12 cellular contexts compared by ENCODE assay signal in the genomic region with DNA sequence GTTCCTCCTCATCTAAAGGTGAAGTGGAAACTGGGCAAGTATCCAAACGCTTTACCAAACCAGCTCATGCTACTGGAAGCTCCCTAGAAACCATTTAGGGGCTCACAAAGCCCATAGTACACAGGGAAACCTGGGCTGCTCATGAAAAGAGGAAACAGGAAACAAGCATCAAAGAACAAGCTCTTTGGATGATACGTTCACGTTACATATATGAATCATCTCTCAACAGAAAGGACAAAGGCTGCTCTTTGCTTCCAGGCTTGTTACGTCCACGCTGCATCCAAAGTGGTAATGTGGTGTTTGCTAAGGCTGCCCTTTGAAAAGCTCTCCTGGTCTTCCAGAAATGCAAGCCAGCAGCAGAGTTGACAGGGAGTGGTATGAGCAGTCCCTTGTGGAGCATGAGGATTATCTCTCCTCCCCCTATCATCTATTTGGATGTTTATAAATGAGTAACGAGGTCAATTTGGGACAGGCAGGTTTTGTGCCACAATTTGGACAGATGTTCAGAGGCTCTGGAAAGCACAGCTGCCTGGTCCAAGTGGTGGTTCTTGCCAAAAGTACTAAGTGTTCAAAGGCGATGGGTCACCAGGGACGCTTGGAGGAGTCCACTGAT.
DNase-seq lines count a peak whose midpoint lies in the region; ATAC-seq and TF ChIP-seq lines count a peak whose summit lies in the region.
"Had no signal": no experiment of that assay in that cellular context is flagged by ENCODE, and none has a peak within 500 bp of the region (broad histone marks: within the 10 kb centered on the region; RNA-seq: fewer than 3 reads in every experiment).

No MANE protein-coding gene starts in this region.

- H3K4me1 Mint-ChIP-seq in activated CD4-positive, alpha-beta T cell treated with anti-CD3 and anti-CD28 coated beads for 36 hours = no peaks in the 10 kb centered on the region
- H3K4me1 Mint-ChIP-seq: CD4-positive, alpha-beta memory T cell had no signal

- peak; percentile 65 for ATAC-seq in GM21825 (IDR thresholded peaks at IDR 0.05; ENCODE audit: unreplicated experiment)
- ATAC-seq in HG02884 (IDR thresholded peaks at IDR 0.05; ENCODE audit: unreplicated experiment) = no peak
- ATAC-seq in activated CD4-positive, alpha-beta T cell treated with anti-CD3 and anti-CD28 coated beads for 36 hours = no peak

- DNase-seq in GM12865 (ENCODE audit: low read depth) (peak; percentile 36), NCI-H128 (lab: John Stamatoyannopoulos, UW; ENCODE audit: unreplicated experiment) (peak; percentile 58), foreskin melanocyte (peak; percentile 27), inferior parietal cortex (ENCODE audit: extremely low spot score) (no peak), cerebellar nuclear complex (lab: John Stamatoyannopoulos, UW) (no peak)
- DNase-seq in activated CD4-positive, alpha-beta T cell treated with anti-CD3 and anti-CD28 coated beads for 36 hours = no peak
- DNase-seq: activated T-cell treated with anti-CD3 and anti-CD28 coated beads, Interleukin-2, amount 50 U/mL, for 24 hours; CD4-positive, alpha-beta memory T cell; nucleus accumbens had no signal

- TF ChIP-seq CTCF in GM12865 (IDR thresholded peaks at IDR 0.05; ENCODE audit: insufficient read depth, low read depth, low read length, missing control alignments) = no peak

- no peak overlapping the region for H3K4me3 Mint-ChIP-seq in activated CD4-positive, alpha-beta T cell treated with anti-CD3 and anti-CD28 coated beads for 36 hours
- H3K4me3 Mint-ChIP-seq: activated T-cell treated with anti-CD3 and anti-CD28 coated beads, Interleukin-2, amount 50 U/mL, for 24 hours; CD4-positive, alpha-beta memory T cell had no signal

- no peak overlapping the region for H3K4me3 ChIP-seq in GM12865 (ENCODE audit: low read depth, low read length)
- H3K4me3 ChIP-seq: coronary artery had no signal

- H3K27ac Mint-ChIP-seq in activated CD4-positive, alpha-beta T cell treated with anti-CD3 and anti-CD28 coated beads for 36 hours = no peak overlapping the region
- H3K27ac Mint-ChIP-seq: activated T-cell treated with anti-CD3 and anti-CD28 coated beads, Interleukin-2, amount 50 U/mL, for 24 hours; CD4-positive, alpha-beta memory T cell had no signal

- CTCF ChIA-PET in activated CD4-positive, alpha-beta T cell treated with anti-CD3 and anti-CD28 coated beads for 36 hours (lab: Charles Lee) = interaction anchor here (0.7 kb wide), 1 partner anchor 1310 kb away, joined by 3 read pairs; no protein-coding TSS in a partner anchor

- no peaks in the 10 kb centered on the region for H3K36me3 Mint-ChIP-seq in activated CD4-positive, alpha-beta T cell treated with anti-CD3 and anti-CD28 coated beads for 36 hours (ENCODE audit: low read depth)
- H3K36me3 Mint-ChIP-seq: CD4-positive, alpha-beta memory T cell had no signal

- POLR2A ChIA-PET in activated CD4-positive, alpha-beta T cell treated with anti-CD3 and anti-CD28 coated beads for 36 hours (lab: Charles Lee) = no interaction called here

- H3K27me3 Mint-ChIP-seq in activated CD4-positive, alpha-beta T cell treated with anti-CD3 and anti-CD28 coated beads for 36 hours = peaks cover 9% of the 10 kb centered on the region

- intact Hi-C loops in activated CD4-positive, alpha-beta T cell treated with anti-CD3 and anti-CD28 coated beads for 36 hours (cut with DNase I, micrococcal nuclease) = no loop called here

- H3K9me3 Mint-ChIP-seq in activated CD4-positive, alpha-beta T cell treated with anti-CD3 and anti-CD28 coated beads for 36 hours (ENCODE audit: low read depth) = no peaks in the 10 kb centered on the region
- H3K9me3 Mint-ChIP-seq: activated T-cell treated with anti-CD3 and anti-CD28 coated beads, Interleukin-2, amount 50 U/mL, for 24 hours had no signal

Comparison
In these comparisons a context has a peak if more than half of its experiments do, and no peak if none do; other contexts are left out.
1. DNase-seq: peak in GM12865 (single experiment), NCI-H128 (single experiment) and foreskin melanocyte (single experiment); none in inferior parietal cortex (single experiment), cerebellar nuclear complex (0 of 2) and activated CD4-positive, alpha-beta T cell treated with anti-CD3 and anti-CD28 coated beads for 36 hours (single experiment).